Comparison of ENCODE assay signal across 8 cellular contexts in the genomic region with DNA sequence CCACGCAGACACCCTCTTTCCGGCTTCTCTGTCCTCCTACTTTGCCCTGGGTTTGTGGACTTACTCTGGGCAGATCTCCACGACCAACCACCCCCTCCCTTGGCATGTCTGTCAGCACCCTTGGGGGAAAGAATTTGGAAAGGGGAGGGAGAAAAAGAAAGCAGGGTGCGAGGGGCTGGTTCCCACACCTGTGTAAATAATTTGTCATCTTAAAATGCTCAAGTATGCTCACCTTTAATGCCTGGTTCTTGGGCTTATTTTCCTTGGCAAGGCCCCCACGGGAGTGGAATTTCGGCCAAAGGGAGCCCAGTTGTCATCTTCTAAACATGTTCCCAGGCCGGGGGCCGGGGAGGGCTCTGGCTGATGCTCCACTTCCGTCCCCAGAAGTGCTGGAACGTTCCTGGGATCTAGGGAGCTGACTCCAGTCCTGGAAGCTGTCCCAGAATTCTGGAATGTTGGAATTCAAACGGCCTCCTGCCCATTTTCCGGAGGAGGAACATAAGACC.
DNase-seq lines count a peak whose midpoint lies in the region; ATAC-seq and TF ChIP-seq lines count a peak whose summit lies in the region.

No MANE protein-coding gene starts in this region.

- H3K4me3 ChIP-seq in ascending aorta (no peak overlapping the region), left ventricle myocardium inferior (no peak overlapping the region), rectal smooth muscle tissue (ENCODE audit: low read length) (no peak overlapping the region), BE2C (ENCODE audit: low read depth, low read length) (no peak overlapping the region)

- H3K9me3 ChIP-seq in ascending aorta: no peaks in the 10 kb centered on the region
- no peaks in the 10 kb centered on the region for H3K9me3 ChIP-seq in left ventricle myocardium inferior (replicated peaks)
- H3K9me3 ChIP-seq in BE2C: no peaks in the 10 kb centered on the region

- ATAC-seq in HG02763 (IDR thresholded peaks at IDR 0.05; ENCODE audit: unreplicated experiment) (no peak), GM21717 (IDR thresholded peaks at IDR 0.05; ENCODE audit: unreplicated experiment) (no peak), HG02852 (IDR thresholded peaks at IDR 0.05; ENCODE audit: unreplicated experiment) (no peak)

- H3K27ac ChIP-seq in ascending aorta (peak overlapping the region; percentile 85 to 89), left ventricle myocardium inferior (replicated peaks) (peak overlapping the region; percentile 70), rectal smooth muscle tissue (ENCODE audit: low read depth, low read length) (peak overlapping the region; percentile 11)

- DNase-seq in EH (ENCODE audit: low read depth) (peak; percentile 99), ascending aorta (ENCODE audit: low spot score in 2 of 2) (peak; percentile 61 to 95), left ventricle myocardium inferior (peak; percentile 70), BE2C (no peak)

- H3K27me3 ChIP-seq in ascending aorta: no peaks in the 10 kb centered on the region
- H3K27me3 ChIP-seq in left ventricle myocardium inferior (ENCODE audit: low read depth): no peaks in the 10 kb centered on the region
- H3K27me3 ChIP-seq in rectal smooth muscle tissue (ENCODE audit: control insufficient read depth, insufficient read depth, low read length): no peaks in the 10 kb centered on the region
- no peaks in the 10 kb centered on the region for H3K27me3 ChIP-seq in BE2C

- H3K4me1 ChIP-seq in ascending aorta: peaks cover 11 to 27% of the 10 kb centered on the region in 2 donors
- peaks cover 48% of the 10 kb centered on the region for H3K4me1 ChIP-seq in left ventricle myocardium inferior
- peaks cover 22% of the 10 kb centered on the region for H3K4me1 ChIP-seq in rectal smooth muscle tissue (ENCODE audit: control insufficient read depth, insufficient read depth, low read length)
- H3K4me1 ChIP-seq in BE2C: peaks cover 16% of the 10 kb centered on the region

- intact Hi-C loops in ascending aorta (cut with DNase I) (loop anchor here (2.0 kb wide), 2 partner anchors 66 to 102 kb away; no protein-coding TSS in a partner anchor), left ventricle myocardium inferior (cut with micrococcal nuclease) (no loop called here)

- no peak overlapping the region for H3K9ac ChIP-seq in rectal smooth muscle tissue (ENCODE audit: low read length)

- no peak for TF ChIP-seq CTCF in ascending aorta (IDR thresholded peaks at IDR 0.05)
- TF ChIP-seq CTCF in left ventricle myocardium inferior (IDR thresholded peaks at IDR 0.05; ENCODE audit: borderline replicate concordance): no peak
- no peak for TF ChIP-seq CTCF in BE2C (IDR thresholded peaks at IDR 0.05; ENCODE audit: low read depth, low read length)

- H3K36me3 ChIP-seq in ascending aorta (no peaks in the 10 kb centered on the region), left ventricle myocardium inferior (no peaks in the 10 kb centered on the region), rectal smooth muscle tissue (ENCODE audit: control insufficient read depth, insufficient read depth, low read length) (no peaks in the 10 kb centered on the region), BE2C (no peaks in the 10 kb centered on the region)

Comparison
In these comparisons a context has a peak if more than half of its experiments do, and no peak if none do; other contexts are left out.
1. H3K27ac ChIP-seq: peak in every context shown above with its lines; median percentile 87 in ascending aorta; 70 in left ventricle myocardium inferior; 11 in rectal smooth muscle tissue.